In genomic region chr3:160399347-160400047, GRCh38 we compare ENCODE assay signal across 1 cellular context.
A peak's percentile ranks its signal among the peaks of the same experiment; 100 is the strongest.
TF ChIP-seq lines count a peak whose summit lies in the region.

TSS of gene SMC4 (plus strand) at chr3:160399650. CDS start at chr3:160400827, 1,177 bp downstream.

TF ChIP-seq in K562, 482 proteins besides CTCF, POLR2A, EP300 and RAD21 (continued from another document and continues in another):
- TF ChIP-seq STAT6 (CRISPR knock-in tag; IDR thresholded peaks at IDR 0.05) (no peak), EHMT2 (IDR thresholded peaks at IDR 0.05) (peak; percentile 26; the same call in 1 of the 2 replicates), ZNF764 (CRISPR knock-in tag; IDR thresholded peaks at IDR 0.05; ENCODE audit: low read depth) (no peak), SMAD1 (IDR thresholded peaks at IDR 0.05; ENCODE audit: low read depth, low read length, partially characterized antibody) (peak; percentile 80), COPS2 (conservative IDR thresholded peaks at IDR 0.05) (no peak), PURB (CRISPR knock-in tag; IDR thresholded peaks at IDR 0.05; ENCODE audit: low read depth) (no peak), PHF21A (IDR thresholded peaks at IDR 0.05; ENCODE audit: borderline replicate concordance, low read depth) (no peak), TGIF2 (CRISPR knock-in tag; IDR thresholded peaks at IDR 0.05) (no peak), GABPB2 (CRISPR knock-in tag; conservative IDR thresholded peaks at IDR 0.05) (no peak), MYC (IDR thresholded peaks at IDR 0.05; ENCODE audit: low read depth, low read length) (peak; percentile 66), MYC (CRISPR knock-in tag; IDR thresholded peaks at IDR 0.05; ENCODE audit: borderline replicate concordance, low read depth) (no peak), PYGO2 (tag; IDR thresholded peaks at IDR 0.05) (no peak), CLOCK (CRISPR knock-in tag; IDR thresholded peaks at IDR 0.05; ENCODE audit: borderline replicate concordance) (no peak), FOS (IDR thresholded peaks at IDR 0.05; ENCODE audit: extremely low read depth, insufficient read length) (no peak), ZNF197 (CRISPR knock-in tag; IDR thresholded peaks at IDR 0.05; ENCODE audit: low read depth) (no peak), HINFP (tag; conservative IDR thresholded peaks at IDR 0.05; ENCODE audit: low read depth) (no peak), GABPB1 (CRISPR knock-in tag; IDR thresholded peaks at IDR 0.05) (peak; percentile 36), CTCFL (IDR thresholded peaks at IDR 0.05; ENCODE audit: borderline replicate concordance, insufficient read depth, low read depth, low read length, poor library complexity, severe bottlenecking) (no peak), ELF1 (tag; IDR thresholded peaks at IDR 0.05) (peak; percentile 65), ZNF12 (CRISPR knock-in tag; IDR thresholded peaks at IDR 0.05) (no peak), NR2C1 (IDR thresholded peaks at IDR 0.05) (no peak), NR2C1 (tag; IDR thresholded peaks at IDR 0.05) (no peak; the same call in none of the 2 replicates), ETV6 (IDR thresholded peaks at IDR 0.05; ENCODE audit: borderline replicate concordance in 1 of 2, low read depth in 2 of 2, low read length in 1 of 2) (no peak), ETV6 (CRISPR knock-in tag; IDR thresholded peaks at IDR 0.05; ENCODE audit: borderline replicate concordance) (no peak), PHB (CRISPR knock-in tag; IDR thresholded peaks at IDR 0.05) (no peak), E4F1 (CRISPR knock-in tag; IDR thresholded peaks at IDR 0.05; ENCODE audit: borderline replicate concordance) (no peak), CEBPB (tag; IDR thresholded peaks at IDR 0.05) (no peak), ZNF511 (CRISPR knock-in tag; IDR thresholded peaks at IDR 0.05) (no peak), HNRNPL (IDR thresholded peaks at IDR 0.05; ENCODE audit: low read depth, low read length) (no peak), MCM2 (IDR thresholded peaks at IDR 0.05; ENCODE audit: low read depth) (no peak), DEAF1 (CRISPR knock-in tag; IDR thresholded peaks at IDR 0.05) (no peak), ZEB2 (IDR thresholded peaks at IDR 0.05) (no peak), FOSL1 (tag; conservative IDR thresholded peaks at IDR 0.05) (peak; percentile 37; the same call in 1 of the 2 replicates), RNF2 (IDR thresholded peaks at IDR 0.05) (no peak), ZC3H4 (CRISPR knock-in tag; IDR thresholded peaks at IDR 0.05; ENCODE audit: borderline replicate concordance) (no peak), EGR1 (conservative IDR thresholded peaks at IDR 0.05) (no peak; the same call in 1 of the 2 replicates), NEUROD1 (IDR thresholded peaks at IDR 0.05; ENCODE audit: borderline replicate concordance, low read depth, low read length, partially characterized antibody) (peak; percentile 10), ZNF561 (CRISPR knock-in tag; conservative IDR thresholded peaks at IDR 0.05) (no peak), ZNF143 (CRISPR knock-in tag; IDR thresholded peaks at IDR 0.05) (peak; percentile 80), ZNF146 (CRISPR knock-in tag; IDR thresholded peaks at IDR 0.05; ENCODE audit: unreplicated experiment) (no peak), CREB3L1 (IDR thresholded peaks at IDR 0.05; ENCODE audit: borderline replicate concordance, low read depth) (peak; percentile 14; the same call in 1 of the 2 replicates), ZNF507 (tag; conservative IDR thresholded peaks at IDR 0.05) (no peak), HIVEP1 (CRISPR knock-in tag; IDR thresholded peaks at IDR 0.05) (no peak), STAT5B (CRISPR knock-in tag; IDR thresholded peaks at IDR 0.05) (no peak), TRIM24 (IDR thresholded peaks at IDR 0.05) (peak; percentile 60 to 67), E2F4 (CRISPR knock-in tag; IDR thresholded peaks at IDR 0.05; ENCODE audit: low read depth) (peak; percentile 91; the same call in 1 of the 2 replicates)
